14 cellular contexts compared by ENCODE assay signal in genomic region chr9:107863406-107863805, GRCh38.
"Had no signal": no experiment of that assay in that cellular context is flagged by ENCODE, and none has a peak within 500 bp of the region (broad histone marks: within the 10 kb centered on the region; RNA-seq: fewer than 3 reads in every experiment).

No MANE protein-coding gene starts in this region.

- H3K27ac Mint-ChIP-seq: activated naive CD4-positive, alpha-beta T cell treated with anti-CD3 and anti-CD28 coated beads, Interleukin-2, amount 50 U/mL, for 72 hours; activated T-cell treated with anti-CD3 and anti-CD28 coated beads, Interleukin-2, amount 50 U/mL, for 72 hours had no signal

- H3K4me3 Mint-ChIP-seq: activated T-cell treated with anti-CD3 and anti-CD28 coated beads, Interleukin-2, amount 50 U/mL, for 72 hours had no signal

- H3K4me3 ChIP-seq: dorsolateral prefrontal cortex, thoracic aorta had no signal

- H3K27me3 ChIP-seq: dorsolateral prefrontal cortex had no signal

- DNase-seq: activated CD4-positive, alpha-beta T cell treated with anti-CD3 and anti-CD28 coated beads, Interleukin-2, amount 50 U/mL, for 4 hours; activated gamma-delta T cell treated with Interleukin-2 at 50 U/mL for 16 hours; activated T-cell treated with anti-CD3 and anti-CD28 coated beads, Interleukin-2, amount 50 U/mL, for 72 hours; amygdala; caudate nucleus; dorsolateral prefrontal cortex; foreskin fibroblast; head of caudate nucleus; midbrain; retina; stimulated activated CD4-positive, alpha-beta T cell treated with anti-CD3 and anti-CD28 coated beads, Interleukin-4, amount 100 ng/mL, for 1 hour; SW 1271 had no signal

- H3K9me3 ChIP-seq: thoracic aorta had no signal

- H3K9me3 Mint-ChIP-seq: activated T-cell treated with anti-CD3 and anti-CD28 coated beads, Interleukin-2, amount 50 U/mL, for 72 hours had no signal

- H3K27ac ChIP-seq: dorsolateral prefrontal cortex, thoracic aorta had no signal

- H3K36me3 ChIP-seq: thoracic aorta had no signal

- H3K36me3 Mint-ChIP-seq: activated naive CD4-positive, alpha-beta T cell treated with anti-CD3 and anti-CD28 coated beads, Interleukin-2, amount 50 U/mL, for 72 hours had no signal

- ATAC-seq: activated naive CD4-positive, alpha-beta T cell treated with anti-CD3 and anti-CD28 coated beads, Interleukin-2, amount 50 U/mL, for 72 hours; activated T-cell treated with anti-CD3 and anti-CD28 coated beads, Interleukin-2, amount 50 U/mL, for 72 hours had no signal
